ENCODE assay signal across 1 cellular context in genomic region chr17:77516902-77517301, GRCh38.
A peak's percentile ranks its signal among the peaks of the same experiment; 100 is the strongest.
TF ChIP-seq lines count a peak whose summit lies in the region.

No MANE protein-coding gene starts in this region.

TF ChIP-seq in K562, 482 proteins besides CTCF, POLR2A, EP300 and RAD21 (continued from another document):
- TF ChIP-seq, protein P1, sequence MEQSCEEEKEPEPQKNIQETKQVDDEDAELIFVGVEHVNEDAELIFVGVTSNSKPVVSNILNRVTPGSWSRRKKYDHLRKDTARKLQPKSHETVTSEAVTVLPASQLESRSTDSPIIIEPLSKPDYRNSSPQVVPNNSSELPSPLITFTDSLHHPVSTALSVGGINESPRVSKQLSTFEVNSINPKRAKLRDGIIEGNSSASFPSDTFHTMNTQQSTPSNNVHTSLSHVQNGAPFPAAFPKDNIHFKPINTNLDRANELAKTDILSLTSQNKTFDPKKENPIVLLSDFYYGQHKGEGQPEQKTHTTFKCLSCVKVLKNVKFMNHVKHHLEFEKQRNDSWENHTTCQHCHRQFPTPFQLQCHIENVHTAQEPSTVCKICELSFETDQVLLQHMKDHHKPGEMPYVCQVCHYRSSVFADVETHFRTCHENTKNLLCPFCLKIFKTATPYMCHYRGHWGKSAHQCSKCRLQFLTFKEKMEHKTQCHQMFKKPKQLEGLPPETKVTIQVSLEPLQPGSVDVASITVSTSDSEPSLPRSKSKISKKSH (CRISPR knock-in tag; IDR thresholded peaks at IDR 0.05) = no peak
- TF ChIP-seq CBFA2T3 (IDR thresholded peaks at IDR 0.05) (0 out of 2 replicates have a peak, but pooled peaks have one; percentile 16), ATF3 (IDR thresholded peaks at IDR 0.05) (peak; percentile 32; the same call in 1 of the 2 replicates), ATF3 (CRISPR knock-in tag; conservative IDR thresholded peaks at IDR 0.05) (no peak), ZNF717 (CRISPR knock-in tag; IDR thresholded peaks at IDR 0.05) (no peak), NR2F6 (CRISPR knock-in tag; IDR thresholded peaks at IDR 0.05) (no peak), POLR3A (IDR thresholded peaks at IDR 0.05; ENCODE audit: borderline replicate concordance, extremely low read depth, insufficient read depth, insufficient read length) (no peak), CBX2 (IDR thresholded peaks at IDR 0.05; ENCODE audit: insufficient read depth, low read length, poor library complexity, severe bottlenecking) (no peak), HEY1 (CRISPR knock-in tag; IDR thresholded peaks at IDR 0.05; ENCODE audit: borderline replicate concordance) (no peak), KDM1A (IDR thresholded peaks at IDR 0.05) (no peak), HNRNPH1 (optimal IDR thresholded peaks at IDR 0.05; ENCODE audit: low read depth, low read length) (no peak), MAFF (IDR thresholded peaks at IDR 0.05; ENCODE audit: low read length) (no peak), NFIC (IDR thresholded peaks at IDR 0.05) (no peak), FOSL1 (tag; conservative IDR thresholded peaks at IDR 0.05) (peak; percentile 42; the same call in 1 of the 2 replicates), ZNF121 (CRISPR knock-in tag; conservative IDR thresholded peaks at IDR 0.05) (no peak), NFXL1 (CRISPR knock-in tag; IDR thresholded peaks at IDR 0.05) (no peak), HSF4 (CRISPR knock-in tag; IDR thresholded peaks at IDR 0.05; ENCODE audit: borderline replicate concordance) (no peak), JUND (IDR thresholded peaks at IDR 0.05; ENCODE audit: borderline replicate concordance, low read depth, low read length) (peak; percentile 6; the same call in 1 of the 2 replicates), JUND (tag; IDR thresholded peaks at IDR 0.05; ENCODE audit: borderline replicate concordance, low read depth, low read length) (no peak), ZNF431 (CRISPR knock-in tag; IDR thresholded peaks at IDR 0.05) (no peak), RBM17 (IDR thresholded peaks at IDR 0.05; ENCODE audit: borderline replicate concordance, low read depth, low read length) (no peak), NFE2 (IDR thresholded peaks at IDR 0.05; ENCODE audit: low read depth) (0 out of 2 replicates have a peak, but pooled peaks have one; percentile 26), TRIM24 (IDR thresholded peaks at IDR 0.05) (0 out of 4 replicates have a peak, but pooled peaks of 1 of the 2 experiments have one; percentile 15), ZNF766 (CRISPR knock-in tag; conservative IDR thresholded peaks at IDR 0.05) (no peak), PTTG1 (tag; IDR thresholded peaks at IDR 0.05; ENCODE audit: low read depth) (no peak), TCF15 (CRISPR knock-in tag; IDR thresholded peaks at IDR 0.05) (no peak), E2F5 (CRISPR knock-in tag; IDR thresholded peaks at IDR 0.05) (no peak), NR2C1 (IDR thresholded peaks at IDR 0.05) (no peak), NR2C1 (tag; IDR thresholded peaks at IDR 0.05) (no peak), SMARCA5 (IDR thresholded peaks at IDR 0.05) (no peak), FOXJ3 (CRISPR knock-in tag; IDR thresholded peaks at IDR 0.05) (no peak), NFE2L1 (tag; IDR thresholded peaks at IDR 0.05; ENCODE audit: borderline replicate concordance, low read depth) (no peak)
- TF ChIP-seq, protein P2, sequence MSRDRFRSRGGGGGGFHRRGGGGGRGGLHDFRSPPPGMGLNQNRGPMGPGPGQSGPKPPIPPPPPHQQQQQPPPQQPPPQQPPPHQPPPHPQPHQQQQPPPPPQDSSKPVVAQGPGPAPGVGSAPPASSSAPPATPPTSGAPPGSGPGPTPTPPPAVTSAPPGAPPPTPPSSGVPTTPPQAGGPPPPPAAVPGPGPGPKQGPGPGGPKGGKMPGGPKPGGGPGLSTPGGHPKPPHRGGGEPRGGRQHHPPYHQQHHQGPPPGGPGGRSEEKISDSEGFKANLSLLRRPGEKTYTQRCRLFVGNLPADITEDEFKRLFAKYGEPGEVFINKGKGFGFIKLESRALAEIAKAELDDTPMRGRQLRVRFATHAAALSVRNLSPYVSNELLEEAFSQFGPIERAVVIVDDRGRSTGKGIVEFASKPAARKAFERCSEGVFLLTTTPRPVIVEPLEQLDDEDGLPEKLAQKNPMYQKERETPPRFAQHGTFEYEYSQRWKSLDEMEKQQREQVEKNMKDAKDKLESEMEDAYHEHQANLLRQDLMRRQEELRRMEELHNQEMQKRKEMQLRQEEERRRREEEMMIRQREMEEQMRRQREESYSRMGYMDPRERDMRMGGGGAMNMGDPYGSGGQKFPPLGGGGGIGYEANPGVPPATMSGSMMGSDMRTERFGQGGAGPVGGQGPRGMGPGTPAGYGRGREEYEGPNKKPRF (IDR thresholded peaks at IDR 0.05; ENCODE audit: low read depth, low read length) = no peak
- TF ChIP-seq, protein P3, sequence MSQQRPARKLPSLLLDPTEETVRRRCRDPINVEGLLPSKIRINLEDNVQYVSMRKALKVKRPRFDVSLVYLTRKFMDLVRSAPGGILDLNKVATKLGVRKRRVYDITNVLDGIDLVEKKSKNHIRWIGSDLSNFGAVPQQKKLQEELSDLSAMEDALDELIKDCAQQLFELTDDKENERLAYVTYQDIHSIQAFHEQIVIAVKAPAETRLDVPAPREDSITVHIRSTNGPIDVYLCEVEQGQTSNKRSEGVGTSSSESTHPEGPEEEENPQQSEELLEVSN (IDR thresholded peaks at IDR 0.05; ENCODE audit: borderline replicate concordance in 1 of 2, extremely low read depth in 1 of 2, insufficient read depth in 1 of 2, insufficient read length in 1 of 2, low read depth in 1 of 2, low read length in 1 of 2, poor library complexity in 1 of 2, severe bottlenecking in 1 of 2) = no peak
- TF ChIP-seq, protein P4, sequence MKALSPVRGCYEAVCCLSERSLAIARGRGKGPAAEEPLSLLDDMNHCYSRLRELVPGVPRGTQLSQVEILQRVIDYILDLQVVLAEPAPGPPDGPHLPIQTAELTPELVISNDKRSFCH (CRISPR knock-in tag; IDR thresholded peaks at IDR 0.05) = no peak
- TF ChIP-seq, protein P4 (tag; IDR thresholded peaks at IDR 0.05) = no peak
